ENCODE assay signal across 21 cellular contexts in the genomic region with DNA sequence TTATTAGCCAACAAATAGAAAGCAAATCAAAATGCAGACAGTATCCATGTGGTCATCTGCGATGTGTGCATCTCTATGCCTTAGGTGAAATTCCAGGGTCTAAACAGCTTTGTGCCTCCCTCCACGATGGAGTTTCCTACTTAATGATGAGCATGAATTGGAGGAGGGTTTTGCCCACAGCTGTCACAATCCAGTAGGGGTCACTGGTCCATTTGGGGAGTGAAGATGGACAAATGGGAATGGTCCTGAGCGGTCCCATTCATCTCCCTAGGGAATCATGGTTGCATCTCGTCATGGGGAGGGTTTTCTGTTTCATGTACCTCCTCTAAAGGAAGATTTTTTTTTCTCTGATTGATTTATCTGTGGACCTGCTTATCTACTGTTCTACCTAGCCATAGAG.
DNase-seq lines count a peak whose midpoint lies in the region; ATAC-seq and TF ChIP-seq lines count a peak whose summit lies in the region.
"Had no signal": no experiment of that assay in that cellular context is flagged by ENCODE, and none has a peak within 500 bp of the region (broad histone marks: within the 10 kb centered on the region; RNA-seq: fewer than 3 reads in every experiment).

No MANE protein-coding gene starts in this region.

- H3K4me1 ChIP-seq in SK-N-SH (ENCODE audit: control insufficient read depth in 1 of 2, insufficient read depth in 2 of 2, low read depth in 1 of 2, low read length in 1 of 2) (peaks cover 0 to 2% of the 10 kb centered on the region in 2 experiments; a peak in 1 of 4 replicates), esophagus squamous epithelium (peaks cover 0 to 4% (median 0%) of the 10 kb centered on the region in 3 donors)
- H3K4me1 ChIP-seq: Caco-2 had no signal

- H4K20me1 ChIP-seq in SK-N-SH (ENCODE audit: insufficient read depth) = no peaks in the 10 kb centered on the region

- intact Hi-C loops in esophagus squamous epithelium (cut with DNase I) = no loop called here

- no peak overlapping the region for H3K4me3 ChIP-seq in SK-N-SH (ENCODE audit: low read depth in 2 of 2, low read length in 1 of 2)
- no peak overlapping the region for H3K4me3 ChIP-seq in esophagus squamous epithelium
- H3K4me3 ChIP-seq: PC-9 had no signal

- no peaks in the 10 kb centered on the region for H3K9me2 ChIP-seq in SK-N-SH

- no peak overlapping the region for H2AFZ ChIP-seq in SK-N-SH (ENCODE audit: low read depth)
- H2AFZ ChIP-seq: PC-9 had no signal

- DNase-seq in SK-N-SH (no peak), iPS-NIHi7 (ENCODE audit: extremely low spot score) (peak; percentile 51), GOT3 (lab: John Stamatoyannopoulos, UW) (no peak), esophagus squamous epithelium (lab: John Stamatoyannopoulos, UW) (no peak)
- DNase-seq in activated CD8-positive, alpha-beta memory T cell treated with anti-CD3 and anti-CD28 coated beads, Interleukin-2, amount 50 U/mL, for 48 hours = no peak
- DNase-seq in stimulated activated CD4-positive, alpha-beta T cell treated with anti-CD3 and anti-CD28 coated beads, Interleukin-4, amount 100 ng/mL, for 24 hours = no peak
- DNase-seq: Caco-2; CD4-positive, alpha-beta T cell; DMS153; GDM1; KG1; MV-4-11; NCI-H1417; NCI-H1930; NCI-H524 treated with DMSO at 0.1 percent for 48 hours; PC-9; SIG-M5 had no signal

- ATAC-seq in SK-N-SH treated with all-trans-retinoic acid at 6 μM for 48 hours = no peak

- H3K27me3 ChIP-seq in SK-N-SH (ENCODE audit: insufficient read depth) = no peaks in the 10 kb centered on the region
- no peaks in the 10 kb centered on the region for H3K27me3 ChIP-seq in esophagus squamous epithelium

- no peak overlapping the region for H3K27ac ChIP-seq in SK-N-SH (ENCODE audit: low read depth in 2 of 2, low read length in 1 of 2)
- no peak overlapping the region for H3K27ac ChIP-seq in VCaP
- H3K27ac ChIP-seq in esophagus squamous epithelium = no peak overlapping the region
- H3K27ac ChIP-seq: 22Rv1, PC-9, RWPE1 had no signal

- no peak overlapping the region for H3K4me2 ChIP-seq in SK-N-SH
- H3K4me2 ChIP-seq: PC-9 had no signal

- TF ChIP-seq CTCF in SK-N-SH (IDR thresholded peaks at IDR 0.05) (peak; percentile 18; the same call in 1 of the 2 replicates), VCaP (conservative IDR thresholded peaks at IDR 0.05) (0 out of 2 replicates have a peak, but pooled peaks have one; percentile 7), esophagus squamous epithelium (IDR thresholded peaks at IDR 0.05) (no peak)

- H3K79me2 ChIP-seq in SK-N-SH (ENCODE audit: insufficient read depth) = no peaks in the 10 kb centered on the region; the same call in 1 of the 2 replicates

- H3K36me3 ChIP-seq in SK-N-SH (replicated peaks in 1 of 2; ENCODE audit: control insufficient read depth in 1 of 2, insufficient read depth in 2 of 2, low read length in 1 of 2) (no peaks in the 10 kb centered on the region), esophagus squamous epithelium (no peaks in the 10 kb centered on the region)

- TF ChIP-seq POLR2A in esophagus squamous epithelium (IDR thresholded peaks at IDR 0.05) = no peak

- H3F3A ChIP-seq in SK-N-SH (replicated peaks; ENCODE audit: insufficient read depth) = peaks cover 6% of the 10 kb centered on the region

- 93% methylated on average over 4 of the region's 4 CpGs for WGBS in SK-N-SH (ENCODE audit: low lambda C conversion rate)
- 87 to 88% methylated on average over 4 of the region's 4 CpGs for WGBS in esophagus squamous epithelium, 2 donors

- CTCF ChIA-PET in SK-N-SH (lab: Yijun Ruan, JAX) = interaction anchor here (1.5 kb wide), 1 partner anchor 35 kb away, joined by 3 read pairs; no protein-coding TSS in a partner anchor

- H3K9me3 ChIP-seq in SK-N-SH (no peaks in the 10 kb centered on the region), esophagus squamous epithelium (no peaks in the 10 kb centered on the region)
- H3K9me3 ChIP-seq: Caco-2 had no signal

- peak; percentile 17; the same call in 1 of the 2 replicates for TF ChIP-seq RAD21 in SK-N-SH (IDR thresholded peaks at IDR 0.05; ENCODE audit: low read length)

- no peak for TF ChIP-seq EP300 in SK-N-SH (IDR thresholded peaks at IDR 0.05; ENCODE audit: borderline replicate concordance in 1 of 2, low read depth in 1 of 2, low read length in 1 of 2)

- POLR2A ChIA-PET in SK-N-SH (lab: Yijun Ruan, JAX) = no interaction called here

- no peak overlapping the region for H3K9ac ChIP-seq in SK-N-SH

TF ChIP-seq in SK-N-SH, 30 proteins besides CTCF, POLR2A, EP300 and RAD21 (continues in another document):
- no peak for TF ChIP-seq CHD2 (IDR thresholded peaks at IDR 0.05; ENCODE audit: low read length, partially characterized antibody)
- TF ChIP-seq RFX5 (IDR thresholded peaks at IDR 0.05; ENCODE audit: low read length) = no peak
- TF ChIP-seq ELF1 (IDR thresholded peaks at IDR 0.05) = no peak
- TF ChIP-seq, protein P1, sequence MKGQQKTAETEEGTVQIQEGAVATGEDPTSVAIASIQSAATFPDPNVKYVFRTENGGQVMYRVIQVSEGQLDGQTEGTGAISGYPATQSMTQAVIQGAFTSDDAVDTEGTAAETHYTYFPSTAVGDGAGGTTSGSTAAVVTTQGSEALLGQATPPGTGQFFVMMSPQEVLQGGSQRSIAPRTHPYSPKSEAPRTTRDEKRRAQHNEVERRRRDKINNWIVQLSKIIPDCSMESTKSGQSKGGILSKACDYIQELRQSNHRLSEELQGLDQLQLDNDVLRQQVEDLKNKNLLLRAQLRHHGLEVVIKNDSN (IDR thresholded peaks at IDR 0.05; ENCODE audit: borderline replicate concordance, low read depth) = no peak
- TF ChIP-seq SIN3A (IDR thresholded peaks at IDR 0.05; ENCODE audit: borderline replicate concordance, low read depth, low read length) = no peak
- TF ChIP-seq ZBTB33 (IDR thresholded peaks at IDR 0.05; ENCODE audit: borderline replicate concordance, low read depth) = no peak

TF ChIP-seq in SK-N-SH treated with all-trans-retinoic acid at 6 μM for 48 hours, 23 proteins besides CTCF, POLR2A, EP300 and RAD21 (continues in another document):
- TF ChIP-seq ARNTL (CRISPR knock-in tag; IDR thresholded peaks at IDR 0.05; ENCODE audit: borderline replicate concordance, low read depth) (no peak), ZC3H10 (CRISPR knock-in tag; IDR thresholded peaks at IDR 0.05) (no peak), ESRRG (CRISPR knock-in tag; IDR thresholded peaks at IDR 0.05) (no peak), ZNF70 (CRISPR knock-in tag; IDR thresholded peaks at IDR 0.05) (no peak), POU6F1 (CRISPR knock-in tag; IDR thresholded peaks at IDR 0.05; ENCODE audit: borderline replicate concordance, low read depth) (no peak), BACH2 (CRISPR knock-in tag; IDR thresholded peaks at IDR 0.05; ENCODE audit: borderline replicate concordance) (no peak), SNAI2 (CRISPR knock-in tag; IDR thresholded peaks at IDR 0.05) (no peak), ISL1 (CRISPR knock-in tag; IDR thresholded peaks at IDR 0.05) (no peak), CSDC2 (CRISPR knock-in tag; IDR thresholded peaks at IDR 0.05) (no peak), RARB (CRISPR knock-in tag; IDR thresholded peaks at IDR 0.05) (no peak), GLIS3 (CRISPR knock-in tag; IDR thresholded peaks at IDR 0.05) (no peak)
- TF ChIP-seq, protein P2, sequence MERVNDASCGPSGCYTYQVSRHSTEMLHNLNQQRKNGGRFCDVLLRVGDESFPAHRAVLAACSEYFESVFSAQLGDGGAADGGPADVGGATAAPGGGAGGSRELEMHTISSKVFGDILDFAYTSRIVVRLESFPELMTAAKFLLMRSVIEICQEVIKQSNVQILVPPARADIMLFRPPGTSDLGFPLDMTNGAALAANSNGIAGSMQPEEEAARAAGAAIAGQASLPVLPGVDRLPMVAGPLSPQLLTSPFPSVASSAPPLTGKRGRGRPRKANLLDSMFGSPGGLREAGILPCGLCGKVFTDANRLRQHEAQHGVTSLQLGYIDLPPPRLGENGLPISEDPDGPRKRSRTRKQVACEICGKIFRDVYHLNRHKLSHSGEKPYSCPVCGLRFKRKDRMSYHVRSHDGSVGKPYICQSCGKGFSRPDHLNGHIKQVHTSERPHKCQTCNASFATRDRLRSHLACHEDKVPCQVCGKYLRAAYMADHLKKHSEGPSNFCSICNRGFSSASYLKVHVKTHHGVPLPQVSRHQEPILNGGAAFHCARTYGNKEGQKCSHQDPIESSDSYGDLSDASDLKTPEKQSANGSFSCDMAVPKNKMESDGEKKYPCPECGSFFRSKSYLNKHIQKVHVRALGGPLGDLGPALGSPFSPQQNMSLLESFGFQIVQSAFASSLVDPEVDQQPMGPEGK (CRISPR knock-in tag; IDR thresholded peaks at IDR 0.05; ENCODE audit: borderline replicate concordance) = no peak

Comparison
In these comparisons a context has a peak if more than half of its experiments do, and no peak if none do; other contexts are left out.
1. CTCF ChIP-seq: peak in SK-N-SH (single experiment) and VCaP (single experiment); none in esophagus squamous epithelium (0 of 6).